In the genomic region with DNA sequence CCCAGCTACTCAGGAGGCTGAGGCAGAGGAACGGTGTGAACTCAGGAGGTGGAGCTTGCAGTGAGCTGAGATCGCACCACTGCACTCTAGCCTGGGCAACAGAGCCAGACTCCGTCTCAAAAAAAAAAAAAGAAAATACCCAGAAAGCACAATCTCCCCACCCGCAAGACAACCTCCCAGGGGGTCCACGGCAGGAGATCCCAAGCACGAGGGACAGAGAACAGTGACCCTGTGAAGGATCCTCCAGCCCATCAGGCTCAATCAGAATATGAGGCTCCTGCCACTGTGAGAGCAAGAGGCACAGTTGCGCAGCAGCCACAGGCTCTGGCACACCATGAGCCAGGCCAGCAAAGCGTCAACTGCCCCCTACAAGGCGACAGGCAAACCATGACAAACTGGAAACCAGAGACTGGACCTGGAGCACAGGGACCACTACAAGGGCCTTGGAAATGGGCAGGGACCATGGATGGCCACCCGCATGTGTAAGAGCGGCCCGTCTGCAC, we compare ENCODE assay signal across 15 cellular contexts.
"Had no signal": no experiment of that assay in that cellular context is flagged by ENCODE, and none has a peak within 500 bp of the region (broad histone marks: within the 10 kb centered on the region; RNA-seq: fewer than 3 reads in every experiment).

No MANE protein-coding gene starts in this region.

- H3K27me3 ChIP-seq: dorsolateral prefrontal cortex, upper lobe of left lung had no signal

- H3K27me3 Mint-ChIP-seq: activated CD4-positive, alpha-beta memory T cell treated with anti-CD3 and anti-CD28 coated beads for 36 hours; activated naive CD8-positive, alpha-beta T cell treated with anti-CD3 and anti-CD28 coated beads, Interleukin-2, amount 10 ng/mL, durations not matched to agents 7 days and 5 days; stimulated activated naive B cell treated with anti-CD40 and anti-IgM and Interleukin-4, amounts not matched to agents 10 μg/mL and 1 μg/mL and 100 μg/mL, for 72 hours had no signal

- H3K36me3 Mint-ChIP-seq: activated CD4-positive, alpha-beta memory T cell treated with anti-CD3 and anti-CD28 coated beads for 36 hours had no signal

- H3K9me3 ChIP-seq: lower lobe of right lung, upper lobe of left lung had no signal

- H3K27ac ChIP-seq: dorsolateral prefrontal cortex had no signal

- H3K4me3 Mint-ChIP-seq: activated CD4-positive, alpha-beta memory T cell treated with anti-CD3 and anti-CD28 coated beads for 36 hours; T-helper 2 cell treated with Interferon-gamma antibody and Interleukin-4, amounts not matched to agents 5 μg/mL and 100 μg/mL, for 36 hours had no signal

- ATAC-seq: lower lobe of right lung; stimulated activated naive B cell treated with anti-CD40 and anti-IgM and Interleukin-4, amounts not matched to agents 10 μg/mL and 1 μg/mL and 100 μg/mL, for 72 hours had no signal

- H3K9ac ChIP-seq: parathyroid adenoma had no signal

- H3K27ac Mint-ChIP-seq: activated CD4-positive, alpha-beta memory T cell treated with anti-CD3 and anti-CD28 coated beads for 36 hours; activated naive CD8-positive, alpha-beta T cell treated with anti-CD3 and anti-CD28 coated beads, Interleukin-2, amount 10 ng/mL, durations not matched to agents 7 days and 5 days; T-helper 2 cell treated with Interferon-gamma antibody and Interleukin-4, amounts not matched to agents 5 μg/mL and 100 μg/mL, for 36 hours had no signal

- H2AFZ ChIP-seq: parathyroid adenoma had no signal

- H3K4me3 ChIP-seq: dorsolateral prefrontal cortex, lower lobe of right lung, upper lobe of left lung had no signal

- DNase-seq: activated CD4-positive, alpha-beta memory T cell treated with anti-CD3 and anti-CD28 coated beads for 36 hours; activated CD4-positive, CD25-positive, alpha-beta regulatory T cell treated with anti-CD3 and anti-CD28 coated beads, Interleukin-2, amount 50 U/mL, for 72 hours; activated gamma-delta T cell; activated naive CD8-positive, alpha-beta T cell treated with anti-CD3 and anti-CD28 coated beads, Interleukin-2, amount 10 ng/mL, durations not matched to agents 7 days and 5 days; activated T-cell treated with anti-CD3 and anti-CD28 coated beads, Interleukin-2, amount 50 U/mL, for 48 hours; anterior cingulate cortex; dorsolateral prefrontal cortex; hippocampal formation; lower lobe of right lung; midbrain; stimulated activated CD4-positive, alpha-beta T cell treated with anti-CD3 and anti-CD28 coated beads, Interleukin-1b, Interleukin-23, amount 100 ng/mL, for 48 hours; stimulated activated naive B cell treated with anti-CD40 and anti-IgM and Interleukin-4, amounts not matched to agents 10 μg/mL and 1 μg/mL and 100 μg/mL, for 72 hours; upper lobe of left lung had no signal

- H3K36me3 ChIP-seq: lower lobe of right lung, upper lobe of left lung had no signal
